13 cellular contexts compared by ENCODE assay signal in the genomic region with DNA sequence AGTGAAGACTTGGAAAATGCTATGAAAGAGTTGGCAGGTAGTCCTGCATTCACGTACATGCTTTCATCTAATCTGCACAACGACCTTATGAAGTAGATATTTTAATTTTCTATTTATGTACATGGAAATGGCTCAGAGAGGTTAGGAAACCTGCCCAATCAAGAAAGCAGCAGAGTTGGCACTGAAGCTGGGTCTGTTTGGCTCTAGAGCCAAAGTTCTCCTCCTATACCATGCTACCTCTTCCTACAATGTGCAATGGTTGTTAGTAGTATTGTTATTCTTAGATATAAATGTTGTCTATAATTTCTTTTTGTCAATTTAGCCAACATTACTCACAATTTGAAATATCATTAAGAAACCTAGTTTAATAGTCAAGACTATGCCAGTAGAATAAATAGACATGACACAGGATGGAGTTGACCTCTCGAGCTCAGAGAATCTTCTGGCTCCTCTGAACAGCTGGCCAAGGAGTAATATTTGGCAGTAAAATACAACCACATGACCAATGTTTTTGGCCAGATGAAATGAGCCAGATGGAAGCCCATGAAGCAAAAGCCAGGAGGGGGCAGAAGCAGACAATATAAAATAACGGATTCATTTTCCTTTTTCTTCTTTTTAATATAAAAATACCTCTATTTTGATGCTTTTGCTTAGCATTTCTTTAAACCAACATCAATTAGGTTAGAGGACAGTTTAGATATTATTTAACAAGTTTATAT.
A peak's percentile ranks its signal among the peaks of the same experiment; 100 is the strongest.
DNase-seq lines count a peak whose midpoint lies in the region; ATAC-seq and TF ChIP-seq lines count a peak whose summit lies in the region.
"Had no signal": no experiment of that assay in that cellular context is flagged by ENCODE, and none has a peak within 500 bp of the region (broad histone marks: within the 10 kb centered on the region; RNA-seq: fewer than 3 reads in every experiment).

No MANE protein-coding gene starts in this region.

- ATAC-seq in heart left ventricle (peak; percentile 88 to 93 (median 90)), HG03354 (IDR thresholded peaks at IDR 0.05; ENCODE audit: poor library complexity, severe bottlenecking, unreplicated experiment) (no peak), GM19455 (IDR thresholded peaks at IDR 0.05; ENCODE audit: unreplicated experiment) (no peak)
- no peak for ATAC-seq in activated CD8-positive, alpha-beta memory T cell treated with anti-CD3 and anti-CD28 coated beads, Interleukin-2, amount 10 ng/mL, durations not matched to agents 7 days and 5 days

- in situ Hi-C loops in G401 (cut with HindIII; ENCODE audit: low sequenced_read_pairs): no loop called here

- intact Hi-C loops in heart left ventricle (cut with DNase I) (loop anchor here in 1 of 10 donors (10.0 kb wide), 1 partner anchor 56 kb away; no protein-coding TSS in a partner anchor), prostate gland (cut with DNase I) (no loop called here)

- peaks cover 45% of the 10 kb centered on the region for H3K4me1 Mint-ChIP-seq in brain
- no peaks in the 10 kb centered on the region for H3K4me1 Mint-ChIP-seq in activated CD8-positive, alpha-beta memory T cell treated with anti-CD3 and anti-CD28 coated beads, Interleukin-2, amount 10 ng/mL, durations not matched to agents 7 days and 5 days
- H3K4me1 Mint-ChIP-seq: activated CD4-positive, alpha-beta memory T cell treated with anti-CD3 and anti-CD28 coated beads, Interleukin-2, amount 10 ng/mL, durations not matched to agents 7 days and 5 days; activated naive CD4-positive, alpha-beta T cell treated with anti-CD3 and anti-CD28 coated beads, Interleukin-2, amount 10 ng/mL, durations not matched to agents 7 days and 5 days had no signal

- H3K27ac Mint-ChIP-seq in brain: peak overlapping the region in 3 of 5 experiments; percentile 77 to 90 (median 86)
- H3K27ac Mint-ChIP-seq in activated CD8-positive, alpha-beta memory T cell treated with anti-CD3 and anti-CD28 coated beads, Interleukin-2, amount 10 ng/mL, durations not matched to agents 7 days and 5 days: no peak overlapping the region
- H3K27ac Mint-ChIP-seq: activated CD4-positive, alpha-beta memory T cell treated with anti-CD3 and anti-CD28 coated beads, Interleukin-2, amount 10 ng/mL, durations not matched to agents 7 days and 5 days; activated naive CD4-positive, alpha-beta T cell treated with anti-CD3 and anti-CD28 coated beads, Interleukin-2, amount 10 ng/mL, durations not matched to agents 7 days and 5 days had no signal

- H3K27me3 Mint-ChIP-seq in brain: no peaks in the 10 kb centered on the region
- H3K27me3 Mint-ChIP-seq in activated CD8-positive, alpha-beta memory T cell treated with anti-CD3 and anti-CD28 coated beads, Interleukin-2, amount 10 ng/mL, durations not matched to agents 7 days and 5 days: peaks cover 37% of the 10 kb centered on the region

- H3K27me3 ChIP-seq in heart left ventricle: no peaks in the 10 kb centered on the region
- H3K27me3 ChIP-seq in prostate gland (replicated peaks; ENCODE audit: insufficient read depth): no peaks in the 10 kb centered on the region
- H3K27me3 ChIP-seq: neutrophil had no signal

- peaks cover 0 to 29% (median 12%) of the 10 kb centered on the region in 12 donors for H3K4me1 ChIP-seq in heart left ventricle
- H3K4me1 ChIP-seq in prostate gland (replicated peaks): no peaks in the 10 kb centered on the region

- TF ChIP-seq POLR2A in heart left ventricle (IDR thresholded peaks at IDR 0.05) (no peak), prostate gland (IDR thresholded peaks at IDR 0.05) (no peak)

- H3K9me3 Mint-ChIP-seq in brain: no peaks in the 10 kb centered on the region
- no peaks in the 10 kb centered on the region for H3K9me3 Mint-ChIP-seq in activated CD8-positive, alpha-beta memory T cell treated with anti-CD3 and anti-CD28 coated beads, Interleukin-2, amount 10 ng/mL, durations not matched to agents 7 days and 5 days (ENCODE audit: low read depth)
- H3K9me3 Mint-ChIP-seq: activated CD4-positive, alpha-beta memory T cell treated with anti-CD3 and anti-CD28 coated beads, Interleukin-2, amount 10 ng/mL, durations not matched to agents 7 days and 5 days; activated naive CD4-positive, alpha-beta T cell treated with anti-CD3 and anti-CD28 coated beads, Interleukin-2, amount 10 ng/mL, durations not matched to agents 7 days and 5 days had no signal

- WGBS in heart left ventricle, 4 donors: 19 to 28% (median 24%) methylated on average over 4 of the region's 4 CpGs
- 62% methylated on average over 4 of the region's 4 CpGs for WGBS in prostate gland

- H3K36me3 ChIP-seq in heart left ventricle: no peaks in the 10 kb centered on the region
- no peaks in the 10 kb centered on the region for H3K36me3 ChIP-seq in prostate gland
- H3K36me3 ChIP-seq: neutrophil, thoracic aorta had no signal

- no peak overlapping the region for H3K4me3 Mint-ChIP-seq in brain
- H3K4me3 Mint-ChIP-seq in activated CD8-positive, alpha-beta memory T cell treated with anti-CD3 and anti-CD28 coated beads, Interleukin-2, amount 10 ng/mL, durations not matched to agents 7 days and 5 days: no peak overlapping the region
- H3K4me3 Mint-ChIP-seq: activated CD4-positive, alpha-beta memory T cell treated with anti-CD3 and anti-CD28 coated beads, Interleukin-2, amount 10 ng/mL, durations not matched to agents 7 days and 5 days; activated naive CD4-positive, alpha-beta T cell treated with anti-CD3 and anti-CD28 coated beads, Interleukin-2, amount 10 ng/mL, durations not matched to agents 7 days and 5 days had no signal

- H3K36me3 Mint-ChIP-seq in brain: no peaks in the 10 kb centered on the region
- no peaks in the 10 kb centered on the region for H3K36me3 Mint-ChIP-seq in activated CD8-positive, alpha-beta memory T cell treated with anti-CD3 and anti-CD28 coated beads, Interleukin-2, amount 10 ng/mL, durations not matched to agents 7 days and 5 days
- H3K36me3 Mint-ChIP-seq: activated naive CD4-positive, alpha-beta T cell treated with anti-CD3 and anti-CD28 coated beads, Interleukin-2, amount 10 ng/mL, durations not matched to agents 7 days and 5 days had no signal

- CTCF ChIA-PET in activated CD8-positive, alpha-beta memory T cell treated with anti-CD3 and anti-CD28 coated beads, Interleukin-2, amount 10 ng/mL, durations not matched to agents 7 days and 5 days (lab: Charles Lee): interaction anchor here (0.6 to 1.5 kb wide), 3 partner anchors 17 to 163 kb away, joined by 3 to 6 read pairs (median 3); no protein-coding TSS in a partner anchor

- TF ChIP-seq CTCF in brain (conservative IDR thresholded peaks at IDR 0.05) (no peak), heart left ventricle (IDR thresholded peaks at IDR 0.05) (peak in 8 of 12 donors; percentile 25 to 63 (median 44)), prostate gland (IDR thresholded peaks at IDR 0.05) (peak in 3 of 4 experiments; percentile 13 to 21 (median 15))

- H3K27ac ChIP-seq in heart left ventricle (peak overlapping the region in 9 of 12 donors; percentile 2 to 74 (median 43)), prostate gland (peak overlapping the region in 1 of 2 donors; percentile 13)
- H3K27ac ChIP-seq: neutrophil, thoracic aorta had no signal

- peak overlapping the region in 2 of 12 donors; percentile 10 to 11 for H3K4me3 ChIP-seq in heart left ventricle
- no peak overlapping the region for H3K4me3 ChIP-seq in prostate gland
- H3K4me3 ChIP-seq: thoracic aorta had no signal

- H3K9me3 ChIP-seq in heart left ventricle (no peaks in the 10 kb centered on the region), prostate gland (no peaks in the 10 kb centered on the region)
- H3K9me3 ChIP-seq: neutrophil, thoracic aorta had no signal

- DNase-seq in G401 (ENCODE audit: low spot score) (peak; percentile 86), heart left ventricle (peak in 2 of 5 donors; percentile 27 to 53), prostate gland (ENCODE audit: low spot score) (no peak), T1000 (lab: John Stamatoyannopoulos, UW) (no peak)
- DNase-seq in activated CD8-positive, alpha-beta memory T cell treated with anti-CD3 and anti-CD28 coated beads, Interleukin-2, amount 10 ng/mL, durations not matched to agents 7 days and 5 days: no peak
- DNase-seq: activated CD4-positive, alpha-beta memory T cell treated with anti-CD3 and anti-CD28 coated beads, Interleukin-2, amount 10 ng/mL, durations not matched to agents 7 days and 5 days; activated naive CD4-positive, alpha-beta T cell treated with anti-CD3 and anti-CD28 coated beads, Interleukin-2, amount 10 ng/mL, durations not matched to agents 7 days and 5 days; effector CD4-positive, alpha-beta T cell had no signal

Comparison
In these comparisons a context has a peak if more than half of its experiments do, and no peak if none do; other contexts are left out.
1. CTCF ChIP-seq: peak in heart left ventricle (8 of 12) and prostate gland (3 of 4); none in brain (0 of 2).
2. ATAC-seq: peak in heart left ventricle (4 of 4); none in HG03354 (single experiment), GM19455 (single experiment) and activated CD8-positive, alpha-beta memory T cell treated with anti-CD3 and anti-CD28 coated beads, Interleukin-2, amount 10 ng/mL, durations not matched to agents 7 days and 5 days (single experiment).